In genomic region chr9:33109850-33110595, GRCh38 we compare ENCODE assay signal across 1 cellular context.
TF ChIP-seq lines count a peak whose summit lies in the region.

No MANE protein-coding gene starts in this region.

TF ChIP-seq in HepG2, 621 proteins besides CTCF, POLR2A, EP300 and RAD21:
- peak; percentile 56 for TF ChIP-seq RBM22 (optimal IDR thresholded peaks at IDR 0.05; ENCODE audit: low read length)
- TF ChIP-seq TEAD3 (CRISPR knock-in tag; optimal IDR thresholded peaks at IDR 0.05; ENCODE audit: borderline replicate concordance), result no peak
